1 cellular context compared by ENCODE assay signal in genomic region chr1:16856201-16856600, GRCh38. TPM values are rescaled to one million over a fixed set of nuclear protein-coding genes. Genes with fewer than 3 reads are reported as not detected.
"Had no signal": no experiment of that assay in that cellular context is flagged by ENCODE, and none has a peak within 500 bp of the region (broad histone marks: within the 10 kb centered on the region; RNA-seq: fewer than 3 reads in every experiment).

No MANE protein-coding gene starts in this region.

RNA-seq across cellular contexts. Expression of gene RNU1-2, which starts 39.6 kb away (rescaled TPM):
- total RNA-seq: myocyte had no signal
